1 cellular context compared by ENCODE assay signal in the genomic region with DNA sequence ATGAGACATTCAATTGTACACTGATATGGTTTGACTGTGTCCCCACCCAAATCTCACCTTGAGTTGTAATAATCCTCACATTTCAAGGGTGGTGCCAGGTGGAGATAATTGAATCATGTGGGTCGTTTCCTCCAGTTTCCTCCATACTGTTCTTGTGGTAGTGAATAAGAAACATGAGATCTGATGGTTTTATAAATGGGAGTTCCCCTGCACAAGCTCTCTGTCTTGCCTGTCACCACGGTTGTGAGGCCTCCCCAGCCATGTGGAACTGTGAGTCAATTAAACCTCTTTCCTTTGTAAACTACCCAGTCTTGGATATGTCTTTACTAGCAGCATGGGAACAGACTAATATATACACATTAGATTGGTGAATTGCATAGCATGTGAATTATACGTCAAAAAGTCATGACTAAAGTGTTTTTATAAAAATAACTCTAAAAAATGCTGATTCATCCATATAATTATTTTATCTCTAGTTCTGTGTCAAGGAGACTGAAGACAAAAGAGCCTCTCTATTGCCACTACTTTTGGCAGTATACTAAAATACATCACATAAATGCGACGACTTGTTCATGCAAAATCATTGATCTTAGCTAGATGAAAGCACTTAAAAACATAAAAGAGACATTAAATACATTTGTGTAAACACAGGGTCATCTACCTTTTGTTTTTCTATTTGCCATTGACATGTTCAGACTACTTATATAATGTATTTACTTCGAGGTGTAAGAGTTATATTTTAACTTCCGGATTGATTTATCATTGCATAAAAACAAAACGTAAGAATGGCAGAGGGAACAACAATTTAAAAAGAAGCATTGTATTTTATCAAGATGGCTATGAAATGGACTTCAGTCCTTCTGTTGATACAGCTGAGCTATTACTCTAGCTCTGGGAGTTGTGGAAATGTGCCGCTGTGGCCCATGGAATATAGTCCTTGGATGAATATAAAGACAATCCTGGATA.
TF ChIP-seq lines count a peak whose summit lies in the region.

No MANE protein-coding gene starts in this region.

TF ChIP-seq in IMR-90, 13 proteins besides CTCF, POLR2A, EP300 and RAD21:
- TF ChIP-seq MAFK (IDR thresholded peaks at IDR 0.05; ENCODE audit: low read depth, low read length) (peak; percentile 71), NFE2L2 (IDR thresholded peaks at IDR 0.05; ENCODE audit: low read depth, low read length) (no peak), MAZ (IDR thresholded peaks at IDR 0.05; ENCODE audit: borderline replicate concordance, low read depth, low read length) (no peak)
